Comparison of ENCODE assay signal across 1 cellular context in genomic region chr2:218002792-218003191, GRCh38.
A peak's percentile ranks its signal among the peaks of the same experiment; 100 is the strongest.
TF ChIP-seq lines count a peak whose summit lies in the region.

TNS1 (minus strand) TSS chr2:218002995; CDS start chr2:218002872, 123 bp downstream.

TF ChIP-seq in SK-N-SH, 30 proteins besides CTCF, POLR2A, EP300 and RAD21 (continued from another document):
- TF ChIP-seq IRF3 (IDR thresholded peaks at IDR 0.05; ENCODE audit: low read depth, low read length), result no peak
- TF ChIP-seq YY1 (IDR thresholded peaks at IDR 0.05; ENCODE audit: low read depth), result no peak
- TF ChIP-seq MXI1 (IDR thresholded peaks at IDR 0.05; ENCODE audit: low read depth, low read length), result no peak
- TF ChIP-seq FOXM1 (IDR thresholded peaks at IDR 0.05; ENCODE audit: low read depth), result no peak
- TF ChIP-seq NRF1 (IDR thresholded peaks at IDR 0.05; ENCODE audit: low read depth, low read length), result no peak
- TF ChIP-seq GABPA (IDR thresholded peaks at IDR 0.05; ENCODE audit: low read depth), result no peak
- TF ChIP-seq ELF1 (IDR thresholded peaks at IDR 0.05), result no peak
- TF ChIP-seq POLR2AphosphoS5 (IDR thresholded peaks at IDR 0.05; ENCODE audit: low read depth, low read length), result peak; percentile 60; the same call in 1 of the 2 replicates
- TF ChIP-seq RFX5 (IDR thresholded peaks at IDR 0.05; ENCODE audit: low read length), result no peak
- TF ChIP-seq SMC3 (IDR thresholded peaks at IDR 0.05; ENCODE audit: low read depth, low read length), result no peak
- no peak for TF ChIP-seq MAX (IDR thresholded peaks at IDR 0.05; ENCODE audit: low read depth)
- TF ChIP-seq EZH2phosphoT487 (IDR thresholded peaks at IDR 0.05; ENCODE audit: borderline replicate concordance, low read depth), result no peak
- TF ChIP-seq GATA2 (CRISPR knock-in tag; IDR thresholded peaks at IDR 0.05), result no peak
- no peak for TF ChIP-seq NFIC (IDR thresholded peaks at IDR 0.05; ENCODE audit: borderline replicate concordance)
- TF ChIP-seq RXRA (IDR thresholded peaks at IDR 0.05; ENCODE audit: borderline replicate concordance, low read depth), result no peak
- TF ChIP-seq, protein P1, sequence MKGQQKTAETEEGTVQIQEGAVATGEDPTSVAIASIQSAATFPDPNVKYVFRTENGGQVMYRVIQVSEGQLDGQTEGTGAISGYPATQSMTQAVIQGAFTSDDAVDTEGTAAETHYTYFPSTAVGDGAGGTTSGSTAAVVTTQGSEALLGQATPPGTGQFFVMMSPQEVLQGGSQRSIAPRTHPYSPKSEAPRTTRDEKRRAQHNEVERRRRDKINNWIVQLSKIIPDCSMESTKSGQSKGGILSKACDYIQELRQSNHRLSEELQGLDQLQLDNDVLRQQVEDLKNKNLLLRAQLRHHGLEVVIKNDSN (IDR thresholded peaks at IDR 0.05; ENCODE audit: borderline replicate concordance, low read depth), result no peak
- TF ChIP-seq SIN3A (IDR thresholded peaks at IDR 0.05; ENCODE audit: borderline replicate concordance, low read depth, low read length), result no peak
- TF ChIP-seq MEF2A (IDR thresholded peaks at IDR 0.05; ENCODE audit: borderline replicate concordance, low read depth), result no peak
- TF ChIP-seq CHD2 (IDR thresholded peaks at IDR 0.05; ENCODE audit: low read length, partially characterized antibody), result no peak
- no peak for TF ChIP-seq RCOR1 (IDR thresholded peaks at IDR 0.05; ENCODE audit: low read length)
- no peak for TF ChIP-seq FOSL2 (IDR thresholded peaks at IDR 0.05; ENCODE audit: borderline replicate concordance, low read depth)
